In the genomic region with DNA sequence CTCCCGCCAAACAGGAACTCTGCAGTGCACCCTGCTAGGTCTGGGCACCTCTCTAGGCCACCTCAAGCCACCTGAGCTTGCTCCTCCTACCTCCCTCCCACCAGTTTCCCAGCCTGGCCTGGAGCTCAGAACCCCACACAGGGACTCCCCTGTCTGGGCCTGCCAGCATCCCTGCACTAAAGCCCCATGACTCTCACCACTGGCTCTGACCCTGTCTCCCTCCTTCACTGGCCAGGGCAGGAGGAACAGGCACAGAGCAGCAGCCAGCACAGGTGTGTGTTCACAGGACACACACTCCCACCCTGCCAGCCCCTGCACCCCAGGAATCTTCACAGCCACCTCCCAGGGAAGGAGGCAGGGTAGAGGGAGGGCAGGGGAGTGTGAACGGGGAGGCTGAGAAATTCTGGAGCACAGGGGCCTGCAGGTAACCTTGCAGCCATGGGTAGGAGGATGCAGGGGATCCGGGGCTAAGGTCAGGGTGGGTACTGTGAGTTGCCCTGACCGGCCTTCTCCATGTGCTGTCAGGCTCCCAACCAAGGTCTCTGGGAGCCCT, we compare ENCODE assay signal across 19 cellular contexts. TPM values are rescaled to one million over a fixed set of nuclear protein-coding genes. Genes with fewer than 3 reads are reported as not detected.
A peak's percentile ranks its signal among the peaks of the same experiment; 100 is the strongest.
DNase-seq lines count a peak whose midpoint lies in the region; ATAC-seq and TF ChIP-seq lines count a peak whose summit lies in the region.
"Had no signal": no experiment of that assay in that cellular context is flagged by ENCODE, and none has a peak within 500 bp of the region (broad histone marks: within the 10 kb centered on the region; RNA-seq: fewer than 3 reads in every experiment).

No MANE protein-coding gene starts in this region.

- peak overlapping the region in 6 of 11 experiments; percentile 36 to 57 (median 44); a peak in 8 of 22 replicates for H3K4me2 ChIP-seq in BLaER1 treated with 17β-estradiol and CSF1 and Interleukin-3, amounts not matched to agents 10 nM and 100 nM

- H3K36me3 Mint-ChIP-seq in osteocyte (ENCODE audit: unreplicated experiment): no peaks in the 10 kb centered on the region
- H3K36me3 Mint-ChIP-seq: brain, WTC11 had no signal

- H3K9me3 Mint-ChIP-seq in osteocyte (ENCODE audit: unreplicated experiment): no peaks in the 10 kb centered on the region
- H3K9me3 Mint-ChIP-seq: WTC11 had no signal

- H3K4me1 Mint-ChIP-seq in osteocyte (ENCODE audit: unreplicated experiment): no peaks in the 10 kb centered on the region
- H3K4me1 Mint-ChIP-seq: brain had no signal

- H3K27ac ChIP-seq in BLaER1 treated with 17β-estradiol and CSF1 and Interleukin-3, amounts not matched to agents 10 nM and 100 nM: 0 out of 22 replicates have a peak overlapping the region, but pooled peaks of 1 of the 11 experiments have one; percentile 25
- H3K27ac ChIP-seq in KOPT-K1 (ENCODE audit: low read depth, low read length, poor library complexity, severe bottlenecking): peak overlapping the region; percentile 73
- H3K27ac ChIP-seq in left lung: no peak overlapping the region
- H3K27ac ChIP-seq: esophagus squamous epithelium, ovary had no signal

- H3K4me1 ChIP-seq in BLaER1 treated with 17β-estradiol and CSF1 and Interleukin-3, amounts not matched to agents 10 nM and 100 nM: peaks cover 23 to 46% (median 40%) of the 10 kb centered on the region in 10 experiments
- no peaks in the 10 kb centered on the region for H3K4me1 ChIP-seq in left lung
- H3K4me1 ChIP-seq: esophagus squamous epithelium had no signal

- H3K27ac Mint-ChIP-seq in osteocyte (ENCODE audit: unreplicated experiment): no peak overlapping the region
- H3K27ac Mint-ChIP-seq: brain, WTC11 had no signal

- peaks cover 31% of the 10 kb centered on the region for H3K27me3 Mint-ChIP-seq in osteocyte (ENCODE audit: unreplicated experiment)

- no peak for ATAC-seq in left lung

- TF ChIP-seq CTCF in osteocyte (IDR thresholded peaks at IDR 0.05) (no peak), left lung (IDR thresholded peaks at IDR 0.05) (no peak)

- no peaks in the 10 kb centered on the region for H3K27me3 ChIP-seq in BLaER1 treated with 17β-estradiol and CSF1 and Interleukin-3, amounts not matched to agents 10 nM and 100 nM
- H3K27me3 ChIP-seq in left lung: no peaks in the 10 kb centered on the region
- H3K27me3 ChIP-seq: esophagus squamous epithelium, ovary had no signal

- peak; percentile 13 for DNase-seq in activated naive CD4-positive, alpha-beta T cell treated with anti-CD3 and anti-CD28 coated beads, Interleukin-2, amount 50 U/mL, for 16 hours
- peak; percentile 56 for DNase-seq in osteocyte (ENCODE audit: extremely low spot score, unreplicated experiment)
- no peak for DNase-seq in left lung
- DNase-seq in DMS53 (lab: John Stamatoyannopoulos, UW): no peak
- no peak for DNase-seq in DMS114 treated with DMSO at 0.1 percent for 48 hours (lab: John Stamatoyannopoulos, UW; ENCODE audit: unreplicated experiment)
- DNase-seq: DMS79; esophagus squamous epithelium; MV-4-11; NCI-H2081 treated with DMSO at 0.1 percent for 48 hours; NCI-H774; stimulated activated CD4-positive, alpha-beta T cell treated with anti-CD3 and anti-CD28 coated beads, Interleukin-4, amount 100 ng/mL, for 4 hours had no signal

- no peaks in the 10 kb centered on the region for H3K9me3 ChIP-seq in BLaER1 treated with 17β-estradiol and CSF1 and Interleukin-3, amounts not matched to agents 10 nM and 100 nM (replicated peaks in 1 of 11)
- H3K9me3 ChIP-seq in KOPT-K1 (ENCODE audit: insufficient read depth, low read length, poor library complexity, severe bottlenecking): no peaks in the 10 kb centered on the region
- H3K9me3 ChIP-seq in left lung: no peaks in the 10 kb centered on the region
- H3K9me3 ChIP-seq: esophagus squamous epithelium, ovary had no signal

- intact Hi-C loops in left lung (cut with DNase I): no loop called here

- no peak overlapping the region for H3K4me3 Mint-ChIP-seq in osteocyte (ENCODE audit: unreplicated experiment)
- H3K4me3 Mint-ChIP-seq: brain, WTC11 had no signal

- H4K20me1 ChIP-seq in BLaER1 treated with 17β-estradiol and CSF1 and Interleukin-3, amounts not matched to agents 10 nM and 100 nM: no peaks in the 10 kb centered on the region

- H3K4me3 ChIP-seq in BLaER1 treated with 17β-estradiol and CSF1 and Interleukin-3, amounts not matched to agents 10 nM and 100 nM: no peak overlapping the region
- H3K4me3 ChIP-seq in left lung: no peak overlapping the region
- H3K4me3 ChIP-seq: esophagus squamous epithelium, ovary had no signal

- no peak overlapping the region for H3K9ac ChIP-seq in BLaER1 treated with 17β-estradiol and CSF1 and Interleukin-3, amounts not matched to agents 10 nM and 100 nM

- H3K36me3 ChIP-seq in BLaER1 treated with 17β-estradiol and CSF1 and Interleukin-3, amounts not matched to agents 10 nM and 100 nM: no peaks in the 10 kb centered on the region
- no peaks in the 10 kb centered on the region for H3K36me3 ChIP-seq in KOPT-K1 (ENCODE audit: insufficient read depth, low read length)
- H3K36me3 ChIP-seq in left lung: no peaks in the 10 kb centered on the region
- H3K36me3 ChIP-seq: esophagus squamous epithelium, ovary had no signal

RNA-seq across cellular contexts. Expression of a gene that starts 13.9 kb away (rescaled TPM):
- total RNA-seq in osteocyte: not detected in 2 replicates
- total RNA-seq in left lung: not detected
- total RNA-seq: dermis microvascular lymphatic vessel endothelial cell, esophagus squamous epithelium, HepG2, skeletal muscle tissue, WTC11 had no signal

Comparison
In these comparisons a context has a peak if more than half of its experiments do, and no peak if none do; other contexts are left out.
1. DNase-seq: peak in activated naive CD4-positive, alpha-beta T cell treated with anti-CD3 and anti-CD28 coated beads, Interleukin-2, amount 50 U/mL, for 16 hours (single experiment) and osteocyte (single experiment); none in left lung (0 of 2), DMS53 (single experiment) and DMS114 treated with DMSO at 0.1 percent for 48 hours (single experiment).